Comparison of ENCODE assay signal across 18 cellular contexts in genomic region chr1:54132485-54132884, GRCh38. TPM values are rescaled to one million over a fixed set of nuclear protein-coding genes. Genes with fewer than 3 reads are reported as not detected.
A peak's percentile ranks its signal among the peaks of the same experiment; 100 is the strongest.
DNase-seq lines count a peak whose midpoint lies in the region; TF ChIP-seq lines count a peak whose summit lies in the region.
"Had no signal": no experiment of that assay in that cellular context is flagged by ENCODE, and none has a peak within 500 bp of the region (broad histone marks: within the 10 kb centered on the region; RNA-seq: fewer than 3 reads in every experiment).

No MANE protein-coding gene starts in this region.

- H3K36me3 ChIP-seq in GM23248 (ENCODE audit: low read depth) (no peaks in the 10 kb centered on the region), adipocyte (ENCODE audit: control insufficient read depth, insufficient read depth, low read length, severe bottlenecking) (no peaks in the 10 kb centered on the region), osteoblast (ENCODE audit: insufficient read depth, low read length) (no peaks in the 10 kb centered on the region), hepatocyte (replicated peaks; ENCODE audit: insufficient read depth, low read depth) (no peaks in the 10 kb centered on the region)

- H2AFZ ChIP-seq in GM23248 (no peak overlapping the region), osteoblast (ENCODE audit: low read length) (no peak overlapping the region), hepatocyte (no peak overlapping the region)

- H3K9me2 ChIP-seq in GM23248 (ENCODE audit: insufficient read depth) (no peaks in the 10 kb centered on the region), hepatocyte (replicated peaks; ENCODE audit: insufficient read depth) (no peaks in the 10 kb centered on the region)

- no peak overlapping the region for H3K27ac ChIP-seq in GM23248
- H3K27ac ChIP-seq in osteoblast (ENCODE audit: low read depth, low read length): no peak overlapping the region
- H3K27ac ChIP-seq in hepatocyte: no peak overlapping the region
- H3K27ac ChIP-seq: C4-2B, RWPE1 had no signal

- H4K20me1 ChIP-seq in GM23248 (ENCODE audit: insufficient read depth) (no peaks in the 10 kb centered on the region), osteoblast (ENCODE audit: insufficient read depth, low read length) (no peaks in the 10 kb centered on the region), hepatocyte (ENCODE audit: insufficient read depth, poor library complexity, severe bottlenecking) (no peaks in the 10 kb centered on the region)

- no peak for TF ChIP-seq CTCF in osteoblast (IDR thresholded peaks at IDR 0.05; ENCODE audit: extremely low read depth, low read depth, low read length)
- no peak for TF ChIP-seq CTCF in hepatocyte (IDR thresholded peaks at IDR 0.05; ENCODE audit: poor library complexity)

- H3K9me3 ChIP-seq in GM23248 (ENCODE audit: low read depth) (no peaks in the 10 kb centered on the region), adipocyte (ENCODE audit: control insufficient read depth, low read length) (no peaks in the 10 kb centered on the region), osteoblast (ENCODE audit: low read depth, low read length) (no peaks in the 10 kb centered on the region), hepatocyte (ENCODE audit: low read depth) (no peaks in the 10 kb centered on the region)

- DNase-seq in GM23248 (peak; percentile 39), NCI-H226 (peak; percentile 42), adipocyte (ENCODE audit: low read depth) (peak; percentile 30), osteoblast (ENCODE audit: insufficient read length, low spot score, missing footprints) (peak; percentile 83), hepatocyte (ENCODE audit: low spot score) (no peak), retina (no peak), DMS153 treated with DMSO at 0.1 percent for 48 hours (lab: John Stamatoyannopoulos, UW; ENCODE audit: unreplicated experiment) (no peak)
- DNase-seq: DMS79 treated with DMSO at 0.1 percent for 48 hours, GDM1, HCEC 1CT, NCI-H1105, NCI-H1694, NCI-H2081 treated with DMSO at 0.1 percent for 48 hours, NCI-H510A, NCI-H774, SIG-M5 had no signal

- no peaks in the 10 kb centered on the region for H3K27me3 ChIP-seq in GM23248 (replicated peaks; ENCODE audit: insufficient read depth)
- H3K27me3 ChIP-seq in adipocyte (replicated peaks; ENCODE audit: control insufficient read depth, insufficient read depth, low read length): peaks cover 6% of the 10 kb centered on the region
- no peaks in the 10 kb centered on the region for H3K27me3 ChIP-seq in osteoblast (ENCODE audit: insufficient read depth, low read length)
- no peaks in the 10 kb centered on the region for H3K27me3 ChIP-seq in hepatocyte

- H3K79me2 ChIP-seq in GM23248 (ENCODE audit: insufficient read depth) (no peaks in the 10 kb centered on the region), osteoblast (ENCODE audit: insufficient read depth, low read length) (no peaks in the 10 kb centered on the region), hepatocyte (no peaks in the 10 kb centered on the region)

- H3K4me1 ChIP-seq in GM23248 (ENCODE audit: insufficient read depth): peaks cover 5% of the 10 kb centered on the region
- H3K4me1 ChIP-seq in adipocyte (ENCODE audit: control insufficient read depth, insufficient read depth, low read length): peaks cover 9% of the 10 kb centered on the region
- peaks cover 5% of the 10 kb centered on the region for H3K4me1 ChIP-seq in osteoblast (ENCODE audit: insufficient read depth, low read length)
- peaks cover 4% of the 10 kb centered on the region for H3K4me1 ChIP-seq in hepatocyte (ENCODE audit: insufficient read depth)

- H3K4me2 ChIP-seq in GM23248 (ENCODE audit: unreplicated experiment) (no peak overlapping the region), osteoblast (ENCODE audit: insufficient read depth, low read length) (no peak overlapping the region), hepatocyte (no peak overlapping the region)

- 40% methylated on average over 2 of the region's 2 CpGs for WGBS in GM23248 (ENCODE audit: low coverage in 1 of 2, low lambda C conversion rate in 2 of 2, missing lambda C conversion rate in 2 of 2), 2 experiments
- WGBS in hepatocyte (ENCODE audit: low lambda C conversion rate, missing lambda C conversion rate): 72% methylated on average over 2 of the region's 2 CpGs

- H3K4me3 ChIP-seq in GM23248 (no peak overlapping the region), adipocyte (ENCODE audit: low read length) (no peak overlapping the region), osteoblast (ENCODE audit: insufficient read depth, low read length) (no peak overlapping the region), hepatocyte (no peak overlapping the region)

- no peaks in the 10 kb centered on the region for H3F3A ChIP-seq in GM23248 (ENCODE audit: insufficient read depth)

- H3K9ac ChIP-seq in GM23248 (no peak overlapping the region), adipocyte (ENCODE audit: low read length) (no peak overlapping the region)

- in situ Hi-C loops in GM23248 (cut with MboI): no loop called here

RNA-seq across cellular contexts. Expression of gene CDCP2, which starts 20.3 kb away (rescaled TPM):
- not detected in 2 replicates for total RNA-seq in GM23248 (2014; rRNA removed; shearing (Covaris generic))
- not detected in 2 replicates for polyA plus RNA-seq in GM23248 (2016; fragmentation: Nextera tagmentation; extraction: Ambion mirVana)
- total RNA-seq in osteoblast: not detected in 2 replicates
- not detected in 2 replicates for total RNA-seq in hepatocyte
- not detected in 2 replicates for polyA plus RNA-seq in hepatocyte

Comparison
In these comparisons a context has a peak if more than half of its experiments do, and no peak if none do; other contexts are left out.
1. DNase-seq: peak in GM23248 (single experiment), NCI-H226 (single experiment), adipocyte (single experiment) and osteoblast (single experiment); none in hepatocyte (single experiment), retina (single experiment) and DMS153 treated with DMSO at 0.1 percent for 48 hours (single experiment).